ENCODE assay signal across 22 cellular contexts in genomic region chr6:112911949-112912348, GRCh38.
DNase-seq lines count a peak whose midpoint lies in the region; ATAC-seq and TF ChIP-seq lines count a peak whose summit lies in the region.
"Had no signal": no experiment of that assay in that cellular context is flagged by ENCODE, and none has a peak within 500 bp of the region (broad histone marks: within the 10 kb centered on the region; RNA-seq: fewer than 3 reads in every experiment).

No MANE protein-coding gene starts in this region.

- H3K4me3 ChIP-seq in fibroblast of villous mesenchyme (ENCODE audit: low read depth, low read length) = no peak overlapping the region
- H3K4me3 ChIP-seq: adrenal gland; BLaER1 treated with 17β-estradiol and CSF1 and Interleukin-3, amounts not matched to agents 10 nM and 100 nM; HAP-1; transverse colon had no signal

- ATAC-seq in SK-N-SH treated with all-trans-retinoic acid at 6 μM for 48 hours (peak; percentile 47; the same call in 2 of the 3 replicates), sciatic nerve (peak; percentile 81)
- ATAC-seq: activated CD4-positive, CD25-positive, alpha-beta regulatory T cell treated with anti-CD3 and anti-CD28 coated beads, Interleukin-2, amount 50 U/mL, for 24 hours; activated CD8-positive, alpha-beta T cell treated with anti-CD3 and anti-CD28 coated beads for 36 hours; stimulated activated naive CD8-positive, alpha-beta T cell treated with anti-CD3 and anti-CD28 coated beads, Interleukin-15, amount 100 ng/mL, for 72 hours had no signal

- intact Hi-C loops in sciatic nerve (cut with DNase I) = no loop called here

- no peak for TF ChIP-seq CTCF in fibroblast of villous mesenchyme (IDR thresholded peaks at IDR 0.05; ENCODE audit: insufficient read depth, low read depth, low read length)

- peak; percentile 27 for DNase-seq in GM03348 (ENCODE audit: low spot score)
- DNase-seq in fibroblast of villous mesenchyme (ENCODE audit: low read depth) = peak; percentile 59
- no peak for DNase-seq in sciatic nerve (ENCODE audit: low spot score)
- no peak for DNase-seq in NCI-H345 (lab: John Stamatoyannopoulos, UW)
- DNase-seq in T-helper 2 cell = no peak
- DNase-seq in central memory CD4-positive, alpha-beta T cell = no peak
- no peak for DNase-seq in activated CD8-positive, alpha-beta memory T cell treated with anti-CD3 and anti-CD28 coated beads, Interleukin-2, amount 50 U/mL, for 4 hours
- DNase-seq: activated CD8-positive, alpha-beta T cell treated with anti-CD3 and anti-CD28 coated beads for 36 hours; activated gamma-delta T cell treated with Interleukin-2 at 50 U/mL for 16 hours; adrenal gland; kidney; MM.1S; NCI-H146; NCI-H524 treated with DMSO at 0.1 percent for 48 hours; occipital lobe; stimulated activated CD4-positive, alpha-beta T cell treated with anti-CD3 and anti-CD28 coated beads, Interleukin-12 subunit alpha, Interleukin-12 subunit beta, amount 100 ng/mL, for 4 hours; stimulated activated naive CD8-positive, alpha-beta T cell treated with anti-CD3 and anti-CD28 coated beads, Interleukin-15, amount 100 ng/mL, for 72 hours; transverse colon had no signal

TF ChIP-seq in SK-N-SH treated with all-trans-retinoic acid at 6 μM for 48 hours, 23 proteins besides CTCF, POLR2A, EP300 and RAD21:
- TF ChIP-seq TSHZ2 (CRISPR knock-in tag; IDR thresholded peaks at IDR 0.05) = no peak
- TF ChIP-seq OSR1 (CRISPR knock-in tag; IDR thresholded peaks at IDR 0.05) = no peak
- no peak for TF ChIP-seq RARB (CRISPR knock-in tag; IDR thresholded peaks at IDR 0.05)
- no peak for TF ChIP-seq ZNF565 (CRISPR knock-in tag; conservative IDR thresholded peaks at IDR 0.05; ENCODE audit: low read depth)
- TF ChIP-seq TOX (CRISPR knock-in tag; IDR thresholded peaks at IDR 0.05; ENCODE audit: borderline replicate concordance) = no peak
- no peak for TF ChIP-seq ZFP30 (CRISPR knock-in tag; IDR thresholded peaks at IDR 0.05)
- TF ChIP-seq POU6F1 (CRISPR knock-in tag; IDR thresholded peaks at IDR 0.05; ENCODE audit: borderline replicate concordance, low read depth) = no peak
- TF ChIP-seq PATZ1 (CRISPR knock-in tag; IDR thresholded peaks at IDR 0.05; ENCODE audit: borderline replicate concordance) = no peak
- TF ChIP-seq ISL1 (CRISPR knock-in tag; IDR thresholded peaks at IDR 0.05) = no peak
- no peak for TF ChIP-seq ESRRG (CRISPR knock-in tag; IDR thresholded peaks at IDR 0.05)
- TF ChIP-seq ZNF70 (CRISPR knock-in tag; IDR thresholded peaks at IDR 0.05) = no peak
- TF ChIP-seq BACH2 (CRISPR knock-in tag; IDR thresholded peaks at IDR 0.05; ENCODE audit: borderline replicate concordance) = no peak

Comparison
In these comparisons a context has a peak if more than half of its experiments do, and no peak if none do; other contexts are left out.
1. DNase-seq: peak in GM03348 (single experiment) and fibroblast of villous mesenchyme (single experiment); none in sciatic nerve (single experiment), NCI-H345 (single experiment), T-helper 2 cell (0 of 5), central memory CD4-positive, alpha-beta T cell (single experiment) and activated CD8-positive, alpha-beta memory T cell treated with anti-CD3 and anti-CD28 coated beads, Interleukin-2, amount 50 U/mL, for 4 hours (single experiment).